ENCODE assay signal across 9 cellular contexts in the genomic region with DNA sequence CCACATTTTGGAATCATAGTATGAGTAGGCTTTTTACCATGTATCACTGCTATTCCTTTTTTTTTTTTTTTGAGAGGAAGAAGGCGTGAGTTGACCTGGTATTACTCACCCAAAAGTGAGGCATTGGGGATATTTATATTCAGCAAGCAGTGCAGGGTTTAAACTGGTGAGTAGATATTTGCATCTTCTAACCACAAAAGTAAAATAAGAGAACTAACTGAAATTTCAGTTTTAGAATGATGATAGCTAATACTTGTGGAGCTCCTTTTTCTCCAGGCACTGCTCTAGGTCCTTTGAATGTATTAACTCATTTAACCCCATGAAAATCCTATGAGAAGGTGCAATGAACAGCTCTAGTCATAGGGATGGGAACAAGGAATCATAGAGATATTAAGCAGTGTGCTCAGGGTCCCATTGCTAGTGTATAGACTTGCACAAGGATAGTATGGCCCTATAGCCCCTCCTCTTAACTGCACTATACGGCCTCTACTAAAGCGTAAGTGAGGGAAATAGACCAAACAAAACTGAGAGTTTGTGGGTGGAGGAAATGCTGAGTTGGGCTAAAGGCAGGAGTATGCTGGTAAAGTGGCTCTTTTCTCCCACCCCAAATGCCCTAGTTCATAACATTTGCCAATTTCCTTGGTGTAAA.
A peak's percentile ranks its signal among the peaks of the same experiment; 100 is the strongest.
DNase-seq lines count a peak whose midpoint lies in the region; ATAC-seq, FAIRE-seq and TF ChIP-seq lines count a peak whose summit lies in the region.
"Had no signal": no experiment of that assay in that cellular context is flagged by ENCODE, and none has a peak within 500 bp of the region (broad histone marks: within the 10 kb centered on the region; RNA-seq: fewer than 3 reads in every experiment).

No MANE protein-coding gene starts in this region.

- no peaks in the 10 kb centered on the region for H3K27me3 Mint-ChIP-seq in activated naive CD4-positive, alpha-beta T cell treated with anti-CD3 and anti-CD28 coated beads, Interleukin-2, amount 50 U/mL, for 24 hours

- H3K27me3 ChIP-seq in aorta (ENCODE audit: control insufficient read depth in 1 of 2, insufficient read depth in 2 of 2, low read length in 1 of 2) (no peaks in the 10 kb centered on the region), BE2C (no peaks in the 10 kb centered on the region)

- peak; percentile 59 for ATAC-seq in GM21360 (IDR thresholded peaks at IDR 0.05; ENCODE audit: unreplicated experiment)
- peak; percentile 61 for ATAC-seq in HG03520 (IDR thresholded peaks at IDR 0.05; ENCODE audit: unreplicated experiment)
- no peak for ATAC-seq in aorta (ENCODE audit: low FRiP score)

- intact Hi-C loops in aorta (cut with DNase I), result no loop called here

- peak overlapping the region; percentile 67 for H3K4me3 Mint-ChIP-seq in activated naive CD4-positive, alpha-beta T cell treated with anti-CD3 and anti-CD28 coated beads, Interleukin-2, amount 50 U/mL, for 24 hours

- no peak for TF ChIP-seq CTCF in BE2C (IDR thresholded peaks at IDR 0.05; ENCODE audit: low read depth, low read length)

- H3K4me1 ChIP-seq in aorta (ENCODE audit: control insufficient read depth in 1 of 2, insufficient read depth in 2 of 2, low read length in 2 of 2), result no peaks in the 10 kb centered on the region
- H3K4me1 ChIP-seq in BE2C, result no peaks in the 10 kb centered on the region

- 83 to 85% methylated on average over 3 of the region's 3 CpGs for WGBS in aorta, 2 donors

- peak overlapping the region; percentile 71 for H3K27ac Mint-ChIP-seq in activated naive CD4-positive, alpha-beta T cell treated with anti-CD3 and anti-CD28 coated beads, Interleukin-2, amount 50 U/mL, for 24 hours

- H3K9me3 ChIP-seq in aorta (ENCODE audit: control insufficient read depth, low read length), result no peaks in the 10 kb centered on the region
- H3K9me3 ChIP-seq in BE2C, result no peaks in the 10 kb centered on the region

- FAIRE-seq in urothelium cell line (lab: Jason Lieb, UNC), result no peak
- FAIRE-seq: keratinocyte had no signal

- no peak overlapping the region for H3K27ac ChIP-seq in aorta (ENCODE audit: low read depth in 1 of 2, low read length in 2 of 2)

- H3K36me3 ChIP-seq in aorta (ENCODE audit: control insufficient read depth in 1 of 2, insufficient read depth in 2 of 2, low read length in 1 of 2) (no peaks in the 10 kb centered on the region), BE2C (no peaks in the 10 kb centered on the region)

- no peaks in the 10 kb centered on the region for H3K9me3 Mint-ChIP-seq in activated naive CD4-positive, alpha-beta T cell treated with anti-CD3 and anti-CD28 coated beads, Interleukin-2, amount 50 U/mL, for 24 hours

- H3K4me3 ChIP-seq in aorta (ENCODE audit: low read length in 2 of 2), result no peak overlapping the region
- no peak overlapping the region for H3K4me3 ChIP-seq in BE2C (ENCODE audit: low read depth, low read length)

- DNase-seq in GM03348 (ENCODE audit: low spot score), result peak; percentile 72
- peak; percentile 50 for DNase-seq in urothelium cell line (ENCODE audit: low spot score)
- no peak for DNase-seq in aorta
- no peak for DNase-seq in globus pallidus (ENCODE audit: low spot score)
- no peak for DNase-seq in BE2C

- H3K36me3 Mint-ChIP-seq in activated naive CD4-positive, alpha-beta T cell treated with anti-CD3 and anti-CD28 coated beads, Interleukin-2, amount 50 U/mL, for 24 hours, result no peaks in the 10 kb centered on the region

- H3K4me1 Mint-ChIP-seq in activated naive CD4-positive, alpha-beta T cell treated with anti-CD3 and anti-CD28 coated beads, Interleukin-2, amount 50 U/mL, for 24 hours, result peaks cover 60% of the 10 kb centered on the region

Comparison
In these comparisons a context has a peak if more than half of its experiments do, and no peak if none do; other contexts are left out.
1. DNase-seq: peak in GM03348 (single experiment) and urothelium cell line (single experiment); none in aorta (0 of 2), globus pallidus (single experiment) and BE2C (single experiment).